Comparison of ENCODE assay signal across 1 cellular context in the genomic region with DNA sequence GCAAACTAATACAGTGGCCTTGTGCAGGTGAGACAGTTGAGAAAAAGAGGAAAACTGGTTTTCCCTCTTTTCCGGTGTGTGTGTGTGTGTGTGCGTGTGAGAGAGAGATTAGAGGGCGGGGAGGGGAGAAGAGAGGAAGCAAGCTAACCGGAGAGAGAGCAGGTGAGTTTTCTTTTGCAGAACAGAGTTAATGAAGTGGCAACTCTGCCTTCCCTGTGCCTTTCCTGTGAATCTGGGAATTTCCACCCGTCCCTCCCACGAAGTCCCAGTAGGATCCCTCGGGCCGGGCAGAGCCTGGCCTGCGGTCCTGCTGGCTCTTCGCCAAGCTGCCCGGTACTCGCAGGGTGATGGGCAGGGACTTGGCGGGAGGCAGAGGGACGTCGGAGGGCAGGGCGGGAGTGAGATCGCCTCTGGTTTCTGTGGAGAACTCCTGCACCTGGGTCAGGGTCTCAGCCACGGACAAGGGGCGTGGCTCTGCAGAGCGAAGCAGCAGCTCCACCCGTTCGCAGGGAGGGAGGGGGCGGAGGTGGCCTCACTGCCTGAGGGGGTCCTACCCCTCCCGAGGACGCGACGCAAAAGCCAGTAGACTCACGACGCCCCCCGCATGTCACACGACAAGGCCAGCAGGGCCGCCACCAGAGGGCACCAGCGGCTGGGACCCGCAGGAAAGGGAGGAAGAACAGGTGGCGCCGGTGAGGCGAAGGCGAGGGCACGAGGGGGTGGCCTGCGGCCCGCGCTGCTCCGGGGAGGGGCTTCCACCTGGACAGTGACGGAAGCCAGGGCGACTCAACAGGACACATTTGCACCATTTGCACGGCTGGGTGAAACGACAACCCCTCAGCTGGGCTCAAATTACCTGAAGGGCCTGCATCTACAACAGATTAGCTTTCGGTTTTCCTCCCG.
TF ChIP-seq lines count a peak whose summit lies in the region.

No MANE protein-coding gene starts in this region.

TF ChIP-seq in HEK293, 187 proteins besides CTCF, POLR2A, EP300 and RAD21 (continued from another document and continues in another):
- TF ChIP-seq, protein P1, sequence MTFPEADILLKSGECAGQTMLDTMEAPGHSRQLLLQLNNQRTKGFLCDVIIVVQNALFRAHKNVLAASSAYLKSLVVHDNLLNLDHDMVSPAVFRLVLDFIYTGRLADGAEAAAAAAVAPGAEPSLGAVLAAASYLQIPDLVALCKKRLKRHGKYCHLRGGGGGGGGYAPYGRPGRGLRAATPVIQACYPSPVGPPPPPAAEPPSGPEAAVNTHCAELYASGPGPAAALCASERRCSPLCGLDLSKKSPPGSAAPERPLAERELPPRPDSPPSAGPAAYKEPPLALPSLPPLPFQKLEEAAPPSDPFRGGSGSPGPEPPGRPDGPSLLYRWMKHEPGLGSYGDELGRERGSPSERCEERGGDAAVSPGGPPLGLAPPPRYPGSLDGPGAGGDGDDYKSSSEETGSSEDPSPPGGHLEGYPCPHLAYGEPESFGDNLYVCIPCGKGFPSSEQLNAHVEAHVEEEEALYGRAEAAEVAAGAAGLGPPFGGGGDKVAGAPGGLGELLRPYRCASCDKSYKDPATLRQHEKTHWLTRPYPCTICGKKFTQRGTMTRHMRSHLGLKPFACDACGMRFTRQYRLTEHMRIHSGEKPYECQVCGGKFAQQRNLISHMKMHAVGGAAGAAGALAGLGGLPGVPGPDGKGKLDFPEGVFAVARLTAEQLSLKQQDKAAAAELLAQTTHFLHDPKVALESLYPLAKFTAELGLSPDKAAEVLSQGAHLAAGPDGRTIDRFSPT (tag by site-specific recombination; IDR thresholded peaks at IDR 0.05) = peak; percentile 87; the same call in 1 of the 2 replicates
- peak; percentile 24; the same call in 1 of the 2 replicates for TF ChIP-seq ZNF610 (tag by site-specific recombination; IDR thresholded peaks at IDR 0.05; ENCODE audit: borderline replicate concordance)
- 0 out of 2 replicates have a peak, but pooled peaks have one; percentile 12 for TF ChIP-seq KLF7 (tag by site-specific recombination; IDR thresholded peaks at IDR 0.05; ENCODE audit: borderline replicate concordance)
- TF ChIP-seq ZNF792 (tag by site-specific recombination; IDR thresholded peaks at IDR 0.05) = no peak
- TF ChIP-seq ZFP69B (tag by site-specific recombination; IDR thresholded peaks at IDR 0.05) = peak; percentile 45; the same call in 1 of the 2 replicates
- peak; percentile 86 for TF ChIP-seq ZNF501 (tag by site-specific recombination; IDR thresholded peaks at IDR 0.05)
- no peak for TF ChIP-seq ZNF23 (tag by site-specific recombination; IDR thresholded peaks at IDR 0.05; ENCODE audit: borderline replicate concordance)
- peak; percentile 37; the same call in 1 of the 2 replicates for TF ChIP-seq PRDM1 (tag by site-specific recombination; IDR thresholded peaks at IDR 0.05)
- TF ChIP-seq, protein P2, sequence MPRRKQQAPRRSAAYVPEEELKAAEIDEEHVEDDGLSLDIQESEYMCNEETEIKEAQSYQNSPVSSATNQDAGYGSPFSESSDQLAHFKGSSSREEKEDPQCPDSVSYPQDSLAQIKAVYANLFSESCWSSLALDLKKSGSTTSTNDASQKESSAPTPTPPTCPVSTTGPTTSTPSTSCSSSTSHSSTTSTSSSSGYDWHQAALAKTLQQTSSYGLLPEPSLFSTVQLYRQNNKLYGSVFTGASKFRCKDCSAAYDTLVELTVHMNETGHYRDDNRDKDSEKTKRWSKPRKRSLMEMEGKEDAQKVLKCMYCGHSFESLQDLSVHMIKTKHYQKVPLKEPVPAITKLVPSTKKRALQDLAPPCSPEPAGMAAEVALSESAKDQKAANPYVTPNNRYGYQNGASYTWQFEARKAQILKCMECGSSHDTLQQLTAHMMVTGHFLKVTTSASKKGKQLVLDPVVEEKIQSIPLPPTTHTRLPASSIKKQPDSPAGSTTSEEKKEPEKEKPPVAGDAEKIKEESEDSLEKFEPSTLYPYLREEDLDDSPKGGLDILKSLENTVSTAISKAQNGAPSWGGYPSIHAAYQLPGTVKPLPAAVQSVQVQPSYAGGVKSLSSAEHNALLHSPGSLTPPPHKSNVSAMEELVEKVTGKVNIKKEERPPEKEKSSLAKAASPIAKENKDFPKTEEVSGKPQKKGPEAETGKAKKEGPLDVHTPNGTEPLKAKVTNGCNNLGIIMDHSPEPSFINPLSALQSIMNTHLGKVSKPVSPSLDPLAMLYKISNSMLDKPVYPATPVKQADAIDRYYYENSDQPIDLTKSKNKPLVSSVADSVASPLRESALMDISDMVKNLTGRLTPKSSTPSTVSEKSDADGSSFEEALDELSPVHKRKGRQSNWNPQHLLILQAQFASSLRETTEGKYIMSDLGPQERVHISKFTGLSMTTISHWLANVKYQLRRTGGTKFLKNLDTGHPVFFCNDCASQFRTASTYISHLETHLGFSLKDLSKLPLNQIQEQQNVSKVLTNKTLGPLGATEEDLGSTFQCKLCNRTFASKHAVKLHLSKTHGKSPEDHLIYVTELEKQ (tag by site-specific recombination; IDR thresholded peaks at IDR 0.05; ENCODE audit: borderline replicate concordance) = no peak; the same call in 1 of the 2 replicates
- TF ChIP-seq, protein P3, sequence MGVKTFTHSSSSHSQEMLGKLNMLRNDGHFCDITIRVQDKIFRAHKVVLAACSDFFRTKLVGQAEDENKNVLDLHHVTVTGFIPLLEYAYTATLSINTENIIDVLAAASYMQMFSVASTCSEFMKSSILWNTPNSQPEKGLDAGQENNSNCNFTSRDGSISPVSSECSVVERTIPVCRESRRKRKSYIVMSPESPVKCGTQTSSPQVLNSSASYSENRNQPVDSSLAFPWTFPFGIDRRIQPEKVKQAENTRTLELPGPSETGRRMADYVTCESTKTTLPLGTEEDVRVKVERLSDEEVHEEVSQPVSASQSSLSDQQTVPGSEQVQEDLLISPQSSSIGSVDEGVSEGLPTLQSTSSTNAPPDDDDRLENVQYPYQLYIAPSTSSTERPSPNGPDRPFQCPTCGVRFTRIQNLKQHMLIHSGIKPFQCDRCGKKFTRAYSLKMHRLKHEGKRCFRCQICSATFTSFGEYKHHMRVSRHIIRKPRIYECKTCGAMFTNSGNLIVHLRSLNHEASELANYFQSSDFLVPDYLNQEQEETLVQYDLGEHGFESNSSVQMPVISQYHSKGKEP (tag by site-specific recombination; IDR thresholded peaks at IDR 0.05) = no peak
- TF ChIP-seq ZNF585B (tag by site-specific recombination; IDR thresholded peaks at IDR 0.05) = no peak
- TF ChIP-seq HOXC10 (CRISPR knock-in tag; IDR thresholded peaks at IDR 0.05) = no peak
- no peak for TF ChIP-seq OVOL3 (tag by site-specific recombination; IDR thresholded peaks at IDR 0.05)
- TF ChIP-seq, protein P4, sequence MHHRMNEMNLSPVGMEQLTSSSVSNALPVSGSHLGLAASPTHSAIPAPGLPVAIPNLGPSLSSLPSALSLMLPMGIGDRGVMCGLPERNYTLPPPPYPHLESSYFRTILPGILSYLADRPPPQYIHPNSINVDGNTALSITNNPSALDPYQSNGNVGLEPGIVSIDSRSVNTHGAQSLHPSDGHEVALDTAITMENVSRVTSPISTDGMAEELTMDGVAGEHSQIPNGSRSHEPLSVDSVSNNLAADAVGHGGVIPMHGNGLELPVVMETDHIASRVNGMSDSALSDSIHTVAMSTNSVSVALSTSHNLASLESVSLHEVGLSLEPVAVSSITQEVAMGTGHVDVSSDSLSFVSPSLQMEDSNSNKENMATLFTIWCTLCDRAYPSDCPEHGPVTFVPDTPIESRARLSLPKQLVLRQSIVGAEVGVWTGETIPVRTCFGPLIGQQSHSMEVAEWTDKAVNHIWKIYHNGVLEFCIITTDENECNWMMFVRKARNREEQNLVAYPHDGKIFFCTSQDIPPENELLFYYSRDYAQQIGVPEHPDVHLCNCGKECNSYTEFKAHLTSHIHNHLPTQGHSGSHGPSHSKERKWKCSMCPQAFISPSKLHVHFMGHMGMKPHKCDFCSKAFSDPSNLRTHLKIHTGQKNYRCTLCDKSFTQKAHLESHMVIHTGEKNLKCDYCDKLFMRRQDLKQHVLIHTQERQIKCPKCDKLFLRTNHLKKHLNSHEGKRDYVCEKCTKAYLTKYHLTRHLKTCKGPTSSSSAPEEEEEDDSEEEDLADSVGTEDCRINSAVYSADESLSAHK (tag by site-specific recombination; IDR thresholded peaks at IDR 0.05) = no peak
- TF ChIP-seq, protein P5, sequence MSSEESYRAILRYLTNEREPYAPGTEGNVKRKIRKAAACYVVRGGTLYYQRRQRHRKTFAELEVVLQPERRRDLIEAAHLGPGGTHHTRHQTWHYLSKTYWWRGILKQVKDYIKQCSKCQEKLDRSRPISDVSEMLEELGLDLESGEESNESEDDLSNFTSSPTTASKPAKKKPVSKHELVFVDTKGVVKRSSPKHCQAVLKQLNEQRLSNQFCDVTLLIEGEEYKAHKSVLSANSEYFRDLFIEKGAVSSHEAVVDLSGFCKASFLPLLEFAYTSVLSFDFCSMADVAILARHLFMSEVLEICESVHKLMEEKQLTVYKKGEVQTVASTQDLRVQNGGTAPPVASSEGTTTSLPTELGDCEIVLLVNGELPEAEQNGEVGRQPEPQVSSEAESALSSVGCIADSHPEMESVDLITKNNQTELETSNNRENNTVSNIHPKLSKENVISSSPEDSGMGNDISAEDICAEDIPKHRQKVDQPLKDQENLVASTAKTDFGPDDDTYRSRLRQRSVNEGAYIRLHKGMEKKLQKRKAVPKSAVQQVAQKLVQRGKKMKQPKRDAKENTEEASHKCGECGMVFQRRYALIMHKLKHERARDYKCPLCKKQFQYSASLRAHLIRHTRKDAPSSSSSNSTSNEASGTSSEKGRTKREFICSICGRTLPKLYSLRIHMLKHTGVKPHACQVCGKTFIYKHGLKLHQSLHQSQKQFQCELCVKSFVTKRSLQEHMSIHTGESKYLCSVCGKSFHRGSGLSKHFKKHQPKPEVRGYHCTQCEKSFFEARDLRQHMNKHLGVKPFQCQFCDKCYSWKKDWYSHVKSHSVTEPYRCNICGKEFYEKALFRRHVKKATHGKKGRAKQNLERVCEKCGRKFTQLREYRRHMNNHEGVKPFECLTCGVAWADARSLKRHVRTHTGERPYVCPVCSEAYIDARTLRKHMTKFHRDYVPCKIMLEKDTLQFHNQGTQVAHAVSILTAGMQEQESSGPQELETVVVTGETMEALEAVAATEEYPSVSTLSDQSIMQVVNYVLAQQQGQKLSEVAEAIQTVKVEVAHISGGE (tag by site-specific recombination; conservative IDR thresholded peaks at IDR 0.05; ENCODE audit: low read depth) = no peak; the same call in 1 of the 2 replicates
- no peak for TF ChIP-seq ZNF302 (tag by site-specific recombination; IDR thresholded peaks at IDR 0.05; ENCODE audit: low read depth)
- TF ChIP-seq ZNF146 (tag by site-specific recombination; IDR thresholded peaks at IDR 0.05) = no peak
- no peak for TF ChIP-seq ZNF544 (tag by site-specific recombination; IDR thresholded peaks at IDR 0.05)
- TF ChIP-seq KLF9 (tag by site-specific recombination; IDR thresholded peaks at IDR 0.05; ENCODE audit: low read depth) = peak; percentile 80
- TF ChIP-seq SCRT1 (tag by site-specific recombination; IDR thresholded peaks at IDR 0.05; ENCODE audit: borderline replicate concordance) = peak; percentile 86
- TF ChIP-seq ZNF350 (tag by site-specific recombination; IDR thresholded peaks at IDR 0.05) = no peak
- peak; percentile 69 for TF ChIP-seq ZBTB17 (tag by site-specific recombination; IDR thresholded peaks at IDR 0.05)
- TF ChIP-seq SALL2 (tag by site-specific recombination; IDR thresholded peaks at IDR 0.05; ENCODE audit: borderline replicate concordance) = no peak
- TF ChIP-seq, protein P6, sequence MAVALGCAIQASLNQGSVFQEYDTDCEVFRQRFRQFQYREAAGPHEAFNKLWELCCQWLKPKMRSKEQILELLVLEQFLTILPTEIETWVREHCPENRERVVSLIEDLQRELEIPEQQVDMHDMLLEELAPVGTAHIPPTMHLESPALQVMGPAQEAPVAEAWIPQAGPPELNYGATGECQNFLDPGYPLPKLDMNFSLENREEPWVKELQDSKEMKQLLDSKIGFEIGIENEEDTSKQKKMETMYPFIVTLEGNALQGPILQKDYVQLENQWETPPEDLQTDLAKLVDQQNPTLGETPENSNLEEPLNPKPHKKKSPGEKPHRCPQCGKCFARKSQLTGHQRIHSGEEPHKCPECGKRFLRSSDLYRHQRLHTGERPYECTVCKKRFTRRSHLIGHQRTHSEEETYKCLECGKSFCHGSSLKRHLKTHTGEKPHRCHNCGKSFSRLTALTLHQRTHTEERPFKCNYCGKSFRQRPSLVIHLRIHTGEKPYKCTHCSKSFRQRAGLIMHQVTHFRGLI (tag by site-specific recombination; IDR thresholded peaks at IDR 0.05) = no peak
- TF ChIP-seq SP2 (tag by site-specific recombination; IDR thresholded peaks at IDR 0.05) = peak; percentile 60
- TF ChIP-seq ZNF404 (tag by site-specific recombination; IDR thresholded peaks at IDR 0.05) = no peak
- TF ChIP-seq, protein P7, sequence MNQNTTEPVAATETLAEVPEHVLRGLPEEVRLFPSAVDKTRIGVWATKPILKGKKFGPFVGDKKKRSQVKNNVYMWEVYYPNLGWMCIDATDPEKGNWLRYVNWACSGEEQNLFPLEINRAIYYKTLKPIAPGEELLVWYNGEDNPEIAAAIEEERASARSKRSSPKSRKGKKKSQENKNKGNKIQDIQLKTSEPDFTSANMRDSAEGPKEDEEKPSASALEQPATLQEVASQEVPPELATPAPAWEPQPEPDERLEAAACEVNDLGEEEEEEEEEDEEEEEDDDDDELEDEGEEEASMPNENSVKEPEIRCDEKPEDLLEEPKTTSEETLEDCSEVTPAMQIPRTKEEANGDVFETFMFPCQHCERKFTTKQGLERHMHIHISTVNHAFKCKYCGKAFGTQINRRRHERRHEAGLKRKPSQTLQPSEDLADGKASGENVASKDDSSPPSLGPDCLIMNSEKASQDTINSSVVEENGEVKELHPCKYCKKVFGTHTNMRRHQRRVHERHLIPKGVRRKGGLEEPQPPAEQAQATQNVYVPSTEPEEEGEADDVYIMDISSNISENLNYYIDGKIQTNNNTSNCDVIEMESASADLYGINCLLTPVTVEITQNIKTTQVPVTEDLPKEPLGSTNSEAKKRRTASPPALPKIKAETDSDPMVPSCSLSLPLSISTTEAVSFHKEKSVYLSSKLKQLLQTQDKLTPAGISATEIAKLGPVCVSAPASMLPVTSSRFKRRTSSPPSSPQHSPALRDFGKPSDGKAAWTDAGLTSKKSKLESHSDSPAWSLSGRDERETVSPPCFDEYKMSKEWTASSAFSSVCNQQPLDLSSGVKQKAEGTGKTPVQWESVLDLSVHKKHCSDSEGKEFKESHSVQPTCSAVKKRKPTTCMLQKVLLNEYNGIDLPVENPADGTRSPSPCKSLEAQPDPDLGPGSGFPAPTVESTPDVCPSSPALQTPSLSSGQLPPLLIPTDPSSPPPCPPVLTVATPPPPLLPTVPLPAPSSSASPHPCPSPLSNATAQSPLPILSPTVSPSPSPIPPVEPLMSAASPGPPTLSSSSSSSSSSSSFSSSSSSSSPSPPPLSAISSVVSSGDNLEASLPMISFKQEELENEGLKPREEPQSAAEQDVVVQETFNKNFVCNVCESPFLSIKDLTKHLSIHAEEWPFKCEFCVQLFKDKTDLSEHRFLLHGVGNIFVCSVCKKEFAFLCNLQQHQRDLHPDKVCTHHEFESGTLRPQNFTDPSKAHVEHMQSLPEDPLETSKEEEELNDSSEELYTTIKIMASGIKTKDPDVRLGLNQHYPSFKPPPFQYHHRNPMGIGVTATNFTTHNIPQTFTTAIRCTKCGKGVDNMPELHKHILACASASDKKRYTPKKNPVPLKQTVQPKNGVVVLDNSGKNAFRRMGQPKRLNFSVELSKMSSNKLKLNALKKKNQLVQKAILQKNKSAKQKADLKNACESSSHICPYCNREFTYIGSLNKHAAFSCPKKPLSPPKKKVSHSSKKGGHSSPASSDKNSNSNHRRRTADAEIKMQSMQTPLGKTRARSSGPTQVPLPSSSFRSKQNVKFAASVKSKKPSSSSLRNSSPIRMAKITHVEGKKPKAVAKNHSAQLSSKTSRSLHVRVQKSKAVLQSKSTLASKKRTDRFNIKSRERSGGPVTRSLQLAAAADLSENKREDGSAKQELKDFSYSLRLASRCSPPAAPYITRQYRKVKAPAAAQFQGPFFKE (tag by site-specific recombination; IDR thresholded peaks at IDR 0.05; ENCODE audit: borderline replicate concordance) = no peak
- no peak for TF ChIP-seq ZNF140 (tag by site-specific recombination; IDR thresholded peaks at IDR 0.05)
- peak; percentile 81 for TF ChIP-seq ZIC2 (tag by site-specific recombination; IDR thresholded peaks at IDR 0.05)
- no peak for TF ChIP-seq ZNF426 (tag by site-specific recombination; IDR thresholded peaks at IDR 0.05)
- peak; percentile 68; the same call in 1 of the 2 replicates for TF ChIP-seq KLF8 (tag by site-specific recombination; IDR thresholded peaks at IDR 0.05)
